Comparison of ENCODE assay signal across 28 cellular contexts in genomic region chr15:29765898-29766537, GRCh38. TPM values are rescaled to one million over a fixed set of nuclear protein-coding genes. Genes with fewer than 3 reads are reported as not detected.
DNase-seq lines count a peak whose midpoint lies in the region; ATAC-seq and TF ChIP-seq lines count a peak whose summit lies in the region.
"Had no signal": no experiment of that assay in that cellular context is flagged by ENCODE, and none has a peak within 500 bp of the region (broad histone marks: within the 10 kb centered on the region; RNA-seq: fewer than 3 reads in every experiment).

No MANE protein-coding gene starts in this region.

- no peak for TF ChIP-seq POLR2A in spleen (IDR thresholded peaks at IDR 0.05)

- no TSS peak for BruUV-seq in Calu3 (replicated peaks; lab: Mats Ljungman, UMichigan)

- TF ChIP-seq CTCF in endodermal cell (conservative IDR thresholded peaks at IDR 0.05) (no peak), Calu3 (IDR thresholded peaks at IDR 0.05; ENCODE audit: unreplicated experiment) (no peak), spleen (IDR thresholded peaks at IDR 0.05 in 8 of 11, conservative IDR thresholded peaks at IDR 0.05 in 3 of 11) (no peak)

- DNase-seq in LHCN-M2 (ENCODE audit: low read depth), result peak; percentile 23
- DNase-seq in endodermal cell, result no peak
- peak; percentile 46 for DNase-seq in iris pigment epithelial cell (ENCODE audit: low read depth)
- no peak for DNase-seq in sciatic nerve (ENCODE audit: low spot score)
- no peak for DNase-seq in Calu3
- no peak for DNase-seq in spleen
- no peak for DNase-seq in DMS 273 (lab: John Stamatoyannopoulos, UW; ENCODE audit: unreplicated experiment)
- no peak for DNase-seq in 8988T
- DNase-seq: activated CD4-positive, alpha-beta T cell treated with anti-CD3 and anti-CD28 coated beads for 48 hours; activated gamma-delta T cell; activated naive CD8-positive, alpha-beta T cell treated with anti-CD3 and anti-CD28 coated beads, Interleukin-2, amount 10 ng/mL, durations not matched to agents 7 days and 5 days; activated T-cell treated with anti-CD3 and anti-CD28 coated beads, Interleukin-2, amount 50 U/mL, for 24 hours; effector CD4-positive, alpha-beta T cell; EL; foreskin keratinocyte; GM23248; naive thymus-derived CD4-positive, alpha-beta T cell; NCI-H1436; NCI-H510A; occipital lobe; stimulated activated CD4-positive, alpha-beta T cell treated with anti-CD3 and anti-CD28 coated beads, Interleukin-12 subunit alpha, Interleukin-12 subunit beta, amount 100 ng/mL, for 4 hours; stimulated activated CD4-positive, alpha-beta T cell treated with anti-CD3 and anti-CD28 coated beads, Interleukin-4, amount 100 ng/mL, for 1 hour had no signal

- ATAC-seq in sciatic nerve, result peak; percentile 62
- ATAC-seq: foreskin keratinocyte; naive thymus-derived CD4-positive, alpha-beta T cell; SK-N-SH treated with all-trans-retinoic acid at 6 μM for 48 hours; stimulated activated effector memory CD8-positive, alpha-beta T cell treated with anti-CD3 and anti-CD28 coated beads, Interleukin-12 subunit alpha, Interleukin-12 subunit beta, amount 100 ng/mL, for 72 hours had no signal

- H3K4me1 ChIP-seq in endodermal cell (ENCODE audit: control insufficient read depth, insufficient read depth, low read length) (no peaks in the 10 kb centered on the region), spleen (no peaks in the 10 kb centered on the region)
- H3K4me1 ChIP-seq: foreskin keratinocyte had no signal

- H3K4me3 ChIP-seq in endodermal cell (ENCODE audit: low read length) (no peak overlapping the region), spleen (no peak overlapping the region)
- H3K4me3 ChIP-seq: GM23248 had no signal

- H3K36me3 Mint-ChIP-seq in endodermal cell (ENCODE audit: low read depth), result peaks cover 67% of the 10 kb centered on the region
- peaks cover 6% of the 10 kb centered on the region for H3K36me3 Mint-ChIP-seq in Calu3 (ENCODE audit: insufficient read depth, unreplicated experiment)
- H3K36me3 Mint-ChIP-seq: activated naive CD8-positive, alpha-beta T cell treated with anti-CD3 and anti-CD28 coated beads, Interleukin-2, amount 10 ng/mL, durations not matched to agents 7 days and 5 days; naive thymus-derived CD4-positive, alpha-beta T cell; stimulated activated effector memory CD8-positive, alpha-beta T cell treated with anti-CD3 and anti-CD28 coated beads, Interleukin-12 subunit alpha, Interleukin-12 subunit beta, amount 100 ng/mL, for 72 hours had no signal

- peaks cover 91% of the 10 kb centered on the region for H3K36me3 ChIP-seq in endodermal cell (ENCODE audit: control insufficient read depth, insufficient read depth, low read length)
- peaks cover 0 to 21% (median 0%) of the 10 kb centered on the region in 6 donors for H3K36me3 ChIP-seq in spleen

- H3K27ac Mint-ChIP-seq in endodermal cell (peak overlapping the region; percentile 66), Calu3 (ENCODE audit: unreplicated experiment) (no peak overlapping the region)
- H3K27ac Mint-ChIP-seq: activated naive CD8-positive, alpha-beta T cell treated with anti-CD3 and anti-CD28 coated beads, Interleukin-2, amount 10 ng/mL, durations not matched to agents 7 days and 5 days; activated T-cell treated with anti-CD3 and anti-CD28 coated beads, Interleukin-2, amount 50 U/mL, for 24 hours; naive thymus-derived CD4-positive, alpha-beta T cell; stimulated activated effector memory CD8-positive, alpha-beta T cell treated with anti-CD3 and anti-CD28 coated beads, Interleukin-12 subunit alpha, Interleukin-12 subunit beta, amount 100 ng/mL, for 72 hours; T-helper 2 cell treated with Interferon-gamma antibody and Interleukin-4, amounts not matched to agents 5 μg/mL and 100 μg/mL, for 36 hours had no signal

- H3K27ac ChIP-seq in endodermal cell (ENCODE audit: low read depth, low read length) (no peak overlapping the region), spleen (no peak overlapping the region)
- H3K27ac ChIP-seq: foreskin keratinocyte, GM23248, HL-60, VCaP had no signal

- no peaks in the 10 kb centered on the region for H3K27me3 Mint-ChIP-seq in endodermal cell (ENCODE audit: insufficient read depth)
- no peaks in the 10 kb centered on the region for H3K27me3 Mint-ChIP-seq in Calu3 (ENCODE audit: unreplicated experiment)
- H3K27me3 Mint-ChIP-seq: brain had no signal

- intact Hi-C loops in sciatic nerve (cut with DNase I), result no loop called here
- intact Hi-C loops in Calu3 (cut with micrococcal nuclease; ENCODE audit: unreplicated experiment), result no loop called here
- intact Hi-C loops in spleen (cut with DNase I; ENCODE audit: low total_unique reads), result no loop called here

- H3K27me3 ChIP-seq in endodermal cell (ENCODE audit: control insufficient read depth, insufficient read depth, low read length, poor library complexity, severe bottlenecking) (no peaks in the 10 kb centered on the region), spleen (replicated peaks in 1 of 7) (no peaks in the 10 kb centered on the region)
- H3K27me3 ChIP-seq: foreskin keratinocyte had no signal

- no peak overlapping the region for H3K9ac ChIP-seq in endodermal cell (ENCODE audit: extremely low read depth, low read length, poor library complexity, severe bottlenecking)
- H3K9ac ChIP-seq: GM23248 had no signal

- H3K4me1 Mint-ChIP-seq in endodermal cell (peaks cover 22% of the 10 kb centered on the region), Calu3 (ENCODE audit: low read depth, unreplicated experiment) (no peaks in the 10 kb centered on the region)
- H3K4me1 Mint-ChIP-seq: activated naive CD8-positive, alpha-beta T cell treated with anti-CD3 and anti-CD28 coated beads, Interleukin-2, amount 10 ng/mL, durations not matched to agents 7 days and 5 days; brain; naive thymus-derived CD4-positive, alpha-beta T cell; stimulated activated effector memory CD8-positive, alpha-beta T cell treated with anti-CD3 and anti-CD28 coated beads, Interleukin-12 subunit alpha, Interleukin-12 subunit beta, amount 100 ng/mL, for 72 hours had no signal

- WGBS in endodermal cell (ENCODE audit: insufficient coverage in 1 of 2, insufficient read length in 1 of 2), 2 experiments, result 81 to 98% methylated on average over 6 to 8 of the region's 8 CpGs
- 63 to 81% (median 78%) methylated on average over 8 of the region's 8 CpGs for whole genome bisulfite sequencing in spleen, 5 donors

- H3K9me3 Mint-ChIP-seq in endodermal cell (no peaks in the 10 kb centered on the region), Calu3 (ENCODE audit: low read depth, unreplicated experiment) (no peaks in the 10 kb centered on the region)
- H3K9me3 Mint-ChIP-seq: activated naive CD8-positive, alpha-beta T cell treated with anti-CD3 and anti-CD28 coated beads, Interleukin-2, amount 10 ng/mL, durations not matched to agents 7 days and 5 days; activated T-cell treated with anti-CD3 and anti-CD28 coated beads, Interleukin-2, amount 50 U/mL, for 24 hours; brain; naive thymus-derived CD4-positive, alpha-beta T cell; T-helper 2 cell treated with Interferon-gamma antibody and Interleukin-4, amounts not matched to agents 5 μg/mL and 100 μg/mL, for 36 hours had no signal

- H3K9me3 ChIP-seq in endodermal cell (ENCODE audit: control insufficient read depth, low read length) (no peaks in the 10 kb centered on the region), spleen (no peaks in the 10 kb centered on the region)

- CTCF ChIA-PET in Calu3 (lab: Charles Lee), result no interaction called here

- no peak overlapping the region for H3K4me3 Mint-ChIP-seq in endodermal cell
- no peak overlapping the region for H3K4me3 Mint-ChIP-seq in Calu3 (ENCODE audit: low read depth, unreplicated experiment)
- H3K4me3 Mint-ChIP-seq: activated naive CD8-positive, alpha-beta T cell treated with anti-CD3 and anti-CD28 coated beads, Interleukin-2, amount 10 ng/mL, durations not matched to agents 7 days and 5 days; activated T-cell treated with anti-CD3 and anti-CD28 coated beads, Interleukin-2, amount 50 U/mL, for 24 hours; brain; naive thymus-derived CD4-positive, alpha-beta T cell; stimulated activated effector memory CD8-positive, alpha-beta T cell treated with anti-CD3 and anti-CD28 coated beads, Interleukin-12 subunit alpha, Interleukin-12 subunit beta, amount 100 ng/mL, for 72 hours; T-helper 2 cell treated with Interferon-gamma antibody and Interleukin-4, amounts not matched to agents 5 μg/mL and 100 μg/mL, for 36 hours had no signal

RNA-seq across cellular contexts. Expression of gene TJP1, which starts 56.2 kb away (rescaled TPM):
- total RNA-seq in LHCN-M2 (2014; rRNA removed) (34.9 and 40.4 TPM in 2 replicates), endodermal cell (100 to 1,000 TPM; 131 to 145 TPM), sciatic nerve (465 TPM), Calu3 (2022) (37.4 and 44.3 TPM in 2 replicates), spleen (10 to 100 TPM; 39.0 to 71.8 (median 55.7) TPM)
- polyA plus RNA-seq in LHCN-M2 (2012), result 21.5 TPM
- polyA plus RNA-seq in endodermal cell (2013, experiment 1 of 2), result 65.2 TPM
- 63.9 TPM for polyA plus RNA-seq in endodermal cell (2013, experiment 2 of 2)
- 1 to 10 TPM; 2.9 to 8.2 (median 3.7) TPM for polyA plus RNA-seq in spleen
- total RNA-seq: activated naive CD8-positive, alpha-beta T cell treated with anti-CD3 and anti-CD28 coated beads, Interleukin-2, amount 10 ng/mL, durations not matched to agents 7 days and 5 days; naive thymus-derived CD4-positive, alpha-beta T cell had no signal
- polyA plus RNA-seq: naive thymus-derived CD4-positive, alpha-beta T cell had no signal

Comparison
In these comparisons a context has a peak if more than half of its experiments do, and no peak if none do; other contexts are left out.
1. DNase-seq: peak in LHCN-M2 (single experiment) and iris pigment epithelial cell (single experiment); none in endodermal cell (single experiment), sciatic nerve (single experiment), Calu3 (single experiment), spleen (single experiment), DMS 273 (single experiment) and 8988T (single experiment).